In the genomic region with DNA sequence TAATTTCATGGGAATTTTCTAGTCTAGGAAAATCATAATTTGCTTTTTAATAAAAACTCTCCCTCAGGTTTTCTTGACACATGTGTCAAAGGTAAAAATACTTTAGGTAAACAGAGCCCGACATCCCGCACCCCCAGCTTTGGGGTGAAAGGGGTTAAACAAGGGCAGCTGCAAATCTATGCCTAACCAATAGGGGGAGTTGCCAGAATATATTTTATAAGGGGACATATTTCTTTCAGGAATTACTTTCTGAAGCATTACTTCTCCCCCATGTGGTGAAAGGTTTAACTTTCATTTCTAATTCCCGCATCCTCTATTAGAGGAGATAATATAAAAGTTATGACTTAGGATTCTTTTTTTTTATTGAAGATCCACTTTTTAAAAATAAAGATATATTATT, we compare ENCODE assay signal across 1 cellular context.
TF ChIP-seq lines count a peak whose summit lies in the region.

No MANE protein-coding gene starts in this region.

TF ChIP-seq in H1, 55 proteins besides CTCF, POLR2A, EP300 and RAD21:
- TF ChIP-seq JUN (IDR thresholded peaks at IDR 0.05; ENCODE audit: low read depth, low read length) (no peak), RXRA (IDR thresholded peaks at IDR 0.05; ENCODE audit: insufficient read depth, low read depth, low read length) (no peak), TCF12 (IDR thresholded peaks at IDR 0.05; ENCODE audit: low read depth, low read length) (no peak), POU5F1 (IDR thresholded peaks at IDR 0.05; ENCODE audit: low read depth, low read length) (no peak), RNF2 (IDR thresholded peaks at IDR 0.05; ENCODE audit: borderline replicate concordance, low read depth, low read length, missing control alignments, poor library complexity, severe bottlenecking) (no peak), NANOG (IDR thresholded peaks at IDR 0.05; ENCODE audit: insufficient read depth, low read depth, low read length, poor library complexity, severe bottlenecking) (no peak), ASH2L (IDR thresholded peaks at IDR 0.05; ENCODE audit: low read length) (no peak), CHD1 (IDR thresholded peaks at IDR 0.05; ENCODE audit: low read depth, low read length) (no peak), CEBPB (IDR thresholded peaks at IDR 0.05; ENCODE audit: low read depth, low read length) (no peak), GABPA (IDR thresholded peaks at IDR 0.05; ENCODE audit: borderline replicate concordance, insufficient read depth, low read length) (no peak)
